Comparison of ENCODE assay signal across 17 cellular contexts in the genomic region with DNA sequence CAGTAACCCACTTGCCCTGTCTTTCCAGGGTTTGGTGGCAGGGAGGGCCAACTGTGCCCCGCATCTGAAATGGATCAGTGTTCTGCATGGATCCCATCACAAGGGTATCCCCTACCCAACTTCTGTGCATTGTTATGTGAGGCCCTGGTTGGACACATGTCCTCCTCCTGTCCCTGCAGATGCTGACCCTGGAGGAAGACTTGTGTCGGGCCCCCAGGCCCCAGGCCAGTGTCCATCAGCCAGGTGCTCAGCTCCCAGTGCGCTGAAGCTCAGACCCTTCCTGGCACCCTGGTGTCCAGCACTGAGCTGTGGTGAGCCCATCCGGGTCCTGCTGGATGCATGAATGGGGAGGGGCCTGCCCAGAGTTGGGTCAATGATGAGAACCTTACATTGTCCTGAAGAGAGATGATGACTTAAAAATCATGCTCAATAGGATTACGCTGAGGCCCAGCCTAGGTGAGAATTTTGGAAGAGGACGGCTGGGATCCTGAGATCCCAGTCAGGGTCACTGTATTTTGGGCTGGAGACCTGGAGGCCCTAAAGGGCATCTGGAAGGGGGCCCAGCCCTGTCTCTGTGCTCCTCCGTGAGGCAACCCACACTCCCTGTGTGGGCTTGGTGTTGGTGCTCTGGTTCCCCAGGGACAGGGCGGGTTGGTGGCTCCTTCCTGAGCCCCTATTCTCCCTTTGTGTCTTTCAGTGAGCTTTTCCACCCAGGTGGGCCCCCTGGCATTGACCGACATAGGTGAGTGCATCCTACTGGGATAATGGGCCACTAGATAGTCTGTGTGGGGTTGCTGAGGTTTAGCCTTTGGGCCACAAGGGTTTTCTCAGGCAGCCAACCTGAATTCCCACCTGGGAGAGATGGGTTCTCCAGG.
A peak's percentile ranks its signal among the peaks of the same experiment; 100 is the strongest.
DNase-seq lines count a peak whose midpoint lies in the region; ATAC-seq and TF ChIP-seq lines count a peak whose summit lies in the region.
"Had no signal": no experiment of that assay in that cellular context is flagged by ENCODE, and none has a peak within 500 bp of the region (broad histone marks: within the 10 kb centered on the region; RNA-seq: fewer than 3 reads in every experiment).

No MANE protein-coding gene starts in this region.

- no peak overlapping the region for H4K91ac ChIP-seq in trophoblast cell (ENCODE audit: low read depth, low read length)

- H3K9ac ChIP-seq in trophoblast cell (ENCODE audit: low read length): no peak overlapping the region

- no peak overlapping the region for H2BK12ac ChIP-seq in trophoblast cell (ENCODE audit: low read length)

- H2BK120ac ChIP-seq in trophoblast cell (ENCODE audit: insufficient read depth, low read length, poor library complexity): no peak overlapping the region

- DNase-seq in activated CD4-positive, CD25-positive, alpha-beta regulatory T cell treated with anti-CD3 and anti-CD28 coated beads, Interleukin-2, amount 50 U/mL, for 72 hours: peak; percentile 8
- DNase-seq in left ventricle myocardium superior: peak; percentile 7
- DNase-seq in left ventricle myocardium inferior: no peak
- peak; percentile 68 for DNase-seq in posterior vena cava (ENCODE audit: low spot score)
- no peak for DNase-seq in DMS79 treated with DMSO at 0.1 percent for 48 hours (lab: John Stamatoyannopoulos, UW)
- no peak for DNase-seq in trophoblast cell
- DNase-seq: DMS53, HFFc6, NCI-H1092, NCI-H146, NCI-H2081, NCI-H510A, NCI-H82, PC-3 had no signal

- H3K4ac ChIP-seq in trophoblast cell (ENCODE audit: low read depth, low read length): no peak overlapping the region

- no peak overlapping the region for H4K8ac ChIP-seq in trophoblast cell (ENCODE audit: low read depth, low read length)

- H2BK5ac ChIP-seq in trophoblast cell (ENCODE audit: low read depth, low read length, poor library complexity): no peak overlapping the region

- no peaks in the 10 kb centered on the region for H3K79me2 ChIP-seq in trophoblast cell (ENCODE audit: control insufficient read depth, insufficient read depth, low read length, poor library complexity)

- H3K23ac ChIP-seq in trophoblast cell (ENCODE audit: low read length): no peak overlapping the region

- no peak overlapping the region for H2AK5ac ChIP-seq in trophoblast cell (ENCODE audit: low read length)

- H3K18ac ChIP-seq in trophoblast cell (ENCODE audit: low read length): no peak overlapping the region

- H3K4me1 ChIP-seq in left ventricle myocardium inferior (no peaks in the 10 kb centered on the region), trophoblast cell (ENCODE audit: control insufficient read depth in 1 of 2, insufficient read depth in 2 of 2, low read length in 2 of 2) (no peaks in the 10 kb centered on the region)

- TF ChIP-seq CTCF in left ventricle myocardium inferior (IDR thresholded peaks at IDR 0.05; ENCODE audit: borderline replicate concordance): no peak

- no peaks in the 10 kb centered on the region for H3K27me3 ChIP-seq in left ventricle myocardium inferior (ENCODE audit: low read depth)
- no peaks in the 10 kb centered on the region for H3K27me3 ChIP-seq in trophoblast cell (ENCODE audit: insufficient read depth, low read length)

- peaks cover 24% of the 10 kb centered on the region for H3K9me3 ChIP-seq in left ventricle myocardium inferior (replicated peaks)
- peaks cover 90% of the 10 kb centered on the region for H3K9me3 ChIP-seq in trophoblast cell (ENCODE audit: insufficient read depth, low read depth, low read length)

- H3K14ac ChIP-seq in trophoblast cell (ENCODE audit: low read length): no peak overlapping the region

- no peak overlapping the region for H2AFZ ChIP-seq in trophoblast cell (ENCODE audit: insufficient read depth, low read length, poor library complexity)

- no peak overlapping the region for H3K4me3 ChIP-seq in left ventricle myocardium inferior
- no peak overlapping the region for H3K4me3 ChIP-seq in trophoblast cell (ENCODE audit: low read depth, low read length)

- intact Hi-C loops in left ventricle myocardium superior (cut with micrococcal nuclease): no loop called here
- intact Hi-C loops in left ventricle myocardium inferior (cut with micrococcal nuclease): no loop called here
- intact Hi-C loops in posterior vena cava (cut with DNase I): loop anchor here in 1 of 2 donors (5.0 kb wide), 1 partner anchor 952 kb away; no protein-coding TSS in a partner anchor

- H3K4me2 ChIP-seq in trophoblast cell (ENCODE audit: low read length): no peak overlapping the region

- H3K36me3 ChIP-seq in left ventricle myocardium inferior (no peaks in the 10 kb centered on the region), trophoblast cell (ENCODE audit: control insufficient read depth in 1 of 2, insufficient read depth in 2 of 2, low read length in 2 of 2) (no peaks in the 10 kb centered on the region)

- no CpG with 5 or more reads among the region's 9 CpGs for WGBS in trophoblast cell (ENCODE audit: extremely low coverage, insufficient coverage, insufficient read length)

- no peak overlapping the region for H4K12ac ChIP-seq in trophoblast cell (ENCODE audit: low read depth, low read length)

- no peak for ATAC-seq in activated CD4-positive, CD25-positive, alpha-beta regulatory T cell treated with anti-CD3 and anti-CD28 coated beads, Interleukin-2, amount 50 U/mL, for 24 hours
- ATAC-seq in left ventricle myocardium superior (no peak), GM19035 (IDR thresholded peaks at IDR 0.05; ENCODE audit: unreplicated experiment) (no peak)
- ATAC-seq: PC-3 had no signal

- H3K27ac ChIP-seq in left ventricle myocardium inferior (replicated peaks) (no peak overlapping the region), trophoblast cell (ENCODE audit: low read depth, low read length) (no peak overlapping the region)
- H3K27ac ChIP-seq: 22Rv1 had no signal

- no peaks in the 10 kb centered on the region for H3K79me1 ChIP-seq in trophoblast cell (ENCODE audit: low read length)

Comparison
In these comparisons a context has a peak if more than half of its experiments do, and no peak if none do; other contexts are left out.
1. DNase-seq: peak in activated CD4-positive, CD25-positive, alpha-beta regulatory T cell treated with anti-CD3 and anti-CD28 coated beads, Interleukin-2, amount 50 U/mL, for 72 hours (single experiment), left ventricle myocardium superior (single experiment) and posterior vena cava (single experiment); none in left ventricle myocardium inferior (single experiment), DMS79 treated with DMSO at 0.1 percent for 48 hours (single experiment) and trophoblast cell (0 of 2).